In genomic region chr14:95527392-95528002, GRCh38 we compare ENCODE assay signal across 8 cellular contexts. TPM values are rescaled to one million over a fixed set of nuclear protein-coding genes. Genes with fewer than 3 reads are reported as not detected.
DNase-seq lines count a peak whose midpoint lies in the region; TF ChIP-seq lines count a peak whose summit lies in the region.

No MANE protein-coding gene starts in this region.

- H3K36me3 Mint-ChIP-seq in neural progenitor cell = peaks cover 2% of the 10 kb centered on the region

- TF ChIP-seq CTCF in esophagus squamous epithelium (IDR thresholded peaks at IDR 0.05) = peak; percentile 61 to 80 (median 76)
- TF ChIP-seq CTCF in neural progenitor cell (IDR thresholded peaks at IDR 0.05) = peak; percentile 85

- no peak overlapping the region for H3K27ac Mint-ChIP-seq in neural progenitor cell

- peaks cover 21 to 82% (median 31%) of the 10 kb centered on the region in 3 donors for H3K4me1 ChIP-seq in esophagus squamous epithelium
- H3K4me1 ChIP-seq in neural progenitor cell = peaks cover 8% of the 10 kb centered on the region

- H4K20me1 ChIP-seq in neural progenitor cell (ENCODE audit: low read depth) = peaks cover 33% of the 10 kb centered on the region

- H3K4me3 ChIP-seq in esophagus squamous epithelium (no peak overlapping the region), neural progenitor cell (no peak overlapping the region)

- H3K9me3 Mint-ChIP-seq in neural progenitor cell = no peaks in the 10 kb centered on the region

- H3K27ac ChIP-seq in esophagus squamous epithelium (peak overlapping the region in 3 of 4 donors; percentile 65 to 76 (median 67)), neural progenitor cell (no peak overlapping the region)

- H3K27me3 Mint-ChIP-seq in neural progenitor cell (ENCODE audit: insufficient read depth, low read depth) = no peaks in the 10 kb centered on the region

- peaks cover 9% of the 10 kb centered on the region for H3K4me1 Mint-ChIP-seq in neural progenitor cell

- no peak for TF ChIP-seq POLR2A in esophagus squamous epithelium (IDR thresholded peaks at IDR 0.05)

- H2AFZ ChIP-seq in neural progenitor cell (replicated peaks) = no peak overlapping the region

- WGBS in esophagus squamous epithelium, 2 donors = 48 to 51% methylated on average over 4 of the region's 4 CpGs

- H3K9ac ChIP-seq in neural progenitor cell = no peak overlapping the region

- H3F3A ChIP-seq in neural progenitor cell (ENCODE audit: low read depth) = no peaks in the 10 kb centered on the region

- H3K4me2 ChIP-seq in neural progenitor cell = no peak overlapping the region

- no peak overlapping the region for H3K4me3 Mint-ChIP-seq in neural progenitor cell

- H3K36me3 ChIP-seq in esophagus squamous epithelium (peaks cover 0 to 8% (median 0%) of the 10 kb centered on the region in 3 donors), neural progenitor cell (peaks cover 1% of the 10 kb centered on the region)

- DNase-seq in activated effector memory CD4-positive, alpha-beta T cell treated with anti-CD3 and anti-CD28 coated beads, Interleukin-2, amount 50 U/mL, for 16 hours = peak; percentile 77
- DNase-seq in activated effector memory CD4-positive, alpha-beta T cell treated with Interleukin-2 at 50 U/mL for 16 hours = no peak
- DNase-seq in NCI-H345 (lab: John Stamatoyannopoulos, UW) (peak; percentile 21), esophagus squamous epithelium (lab: John Stamatoyannopoulos, UW) (no peak), neural progenitor cell (ENCODE audit: low spot score) (peak; percentile 40), HuH-7 (ENCODE audit: low spot score) (no peak), middle frontal gyrus (ENCODE audit: extremely low spot score, low spot score) (no peak)
- DNase-seq in activated CD8-positive, alpha-beta memory T cell treated with anti-CD3 and anti-CD28 coated beads for 24 hours = peak; percentile 63

- peaks cover 47% of the 10 kb centered on the region for H3K79me2 ChIP-seq in neural progenitor cell (ENCODE audit: low read depth)

- H3K27me3 ChIP-seq in esophagus squamous epithelium (no peaks in the 10 kb centered on the region), neural progenitor cell (no peaks in the 10 kb centered on the region)

- H3K9me3 ChIP-seq in esophagus squamous epithelium = no peaks in the 10 kb centered on the region
- no peaks in the 10 kb centered on the region for H3K9me3 ChIP-seq in neural progenitor cell (ENCODE audit: low read depth)

- intact Hi-C loops in esophagus squamous epithelium (cut with DNase I) = loop anchor here (5.0 kb wide), 1 partner anchor 85 kb away; no protein-coding TSS in a partner anchor

RNA-seq across cellular contexts. Expression of gene GLRX5, which starts 7.4 kb away (rescaled TPM):
- 10 to 100 TPM; 14.4 to 40.1 (median 32.6) TPM for total RNA-seq in esophagus squamous epithelium
- 71.8 and 99.9 TPM in 2 replicates for total RNA-seq in neural progenitor cell (ENCODE audit: low replicate concordance)

RNA-seq across cellular contexts. Expression of gene SYNE3, which starts 11.0 kb away (rescaled TPM):
- total RNA-seq in esophagus squamous epithelium (10 to 100 TPM in 1 of 4 donors, 1 to 10 TPM in 3; 1.5 to 11.6 (median 5.5) TPM), neural progenitor cell (ENCODE audit: low replicate concordance) (0.03 and 0.06 TPM in 2 replicates)

Comparison
In these comparisons a context has a peak if more than half of its experiments do, and no peak if none do; other contexts are left out.
1. DNase-seq: peak in activated effector memory CD4-positive, alpha-beta T cell treated with anti-CD3 and anti-CD28 coated beads, Interleukin-2, amount 50 U/mL, for 16 hours (single experiment), NCI-H345 (single experiment), activated CD8-positive, alpha-beta memory T cell treated with anti-CD3 and anti-CD28 coated beads for 24 hours (single experiment) and neural progenitor cell (single experiment); none in activated effector memory CD4-positive, alpha-beta T cell treated with Interleukin-2 at 50 U/mL for 16 hours (single experiment), esophagus squamous epithelium (single experiment), HuH-7 (single experiment) and middle frontal gyrus (single experiment).